9 cellular contexts compared by ENCODE assay signal in the genomic region with DNA sequence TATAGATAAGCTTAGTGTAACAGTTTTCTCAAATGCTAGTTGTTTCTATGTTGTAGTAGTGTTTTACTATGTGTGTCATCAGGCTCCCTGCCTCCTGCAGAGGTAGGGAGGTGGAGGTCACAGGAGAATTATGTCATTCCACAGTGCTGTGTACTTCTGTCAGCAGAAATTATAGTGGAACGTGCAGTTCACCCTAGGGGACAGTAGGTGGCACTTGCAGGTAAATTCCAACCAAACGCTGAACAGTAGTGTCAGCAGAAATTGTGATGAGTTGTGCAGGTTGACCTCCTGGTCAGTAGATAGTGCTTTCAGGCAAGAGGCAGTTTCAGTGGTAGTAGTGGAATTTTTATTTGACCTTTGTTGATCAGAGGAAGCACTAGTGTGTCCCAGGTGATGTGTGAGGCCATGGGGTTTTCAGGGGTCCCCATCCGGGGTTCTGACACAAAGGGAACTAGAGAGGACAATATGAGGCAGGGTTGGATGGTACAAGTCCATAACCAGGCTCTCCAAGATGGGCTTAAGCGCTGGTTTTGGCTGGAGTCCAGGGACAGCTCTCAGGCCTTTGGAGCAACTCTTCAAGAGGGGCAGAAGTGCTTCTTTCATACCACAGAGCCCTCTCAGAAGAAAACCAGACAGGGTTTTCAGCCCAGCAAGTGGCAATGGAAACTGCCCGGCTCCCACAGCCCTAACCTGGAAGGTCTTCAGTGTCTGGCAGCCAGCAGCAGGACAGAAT.
DNase-seq lines count a peak whose midpoint lies in the region; ATAC-seq and TF ChIP-seq lines count a peak whose summit lies in the region.
"Had no signal": no experiment of that assay in that cellular context is flagged by ENCODE, and none has a peak within 500 bp of the region (broad histone marks: within the 10 kb centered on the region; RNA-seq: fewer than 3 reads in every experiment).

No MANE protein-coding gene starts in this region.

- H3K4me3 ChIP-seq in HEK293 (ENCODE audit: low read depth, low read length) = no peak overlapping the region
- no peak overlapping the region for H3K4me3 ChIP-seq in Karpas-422 (ENCODE audit: low read length)

- H3K9me2 ChIP-seq in Karpas-422 (replicated peaks; ENCODE audit: insufficient read depth, low read length) = no peaks in the 10 kb centered on the region

- H3K9me3 Mint-ChIP-seq in endothelial cell (ENCODE audit: unreplicated experiment) = peaks cover 18% of the 10 kb centered on the region
- no peaks in the 10 kb centered on the region for H3K9me3 Mint-ChIP-seq in naive B cell
- peaks cover 5 to 45% (median 13%) of the 10 kb centered on the region in 6 donors for H3K9me3 Mint-ChIP-seq in immature natural killer cell
- H3K9me3 Mint-ChIP-seq: dendritic cell treated with granulocyte-macrophage colony-stimulating factor and Interleukin-4, amounts not matched to agents 40 ng/mL and 50 ng/mL, for 4 days had no signal

- no peak overlapping the region for H3K9ac ChIP-seq in Karpas-422 (ENCODE audit: low read length)

- H3K36me3 ChIP-seq in HEK293 (ENCODE audit: control insufficient read depth in 2 of 2, insufficient read depth in 1 of 2, low read length in 2 of 2) (no peaks in the 10 kb centered on the region), Karpas-422 (ENCODE audit: insufficient read depth, low read length) (no peaks in the 10 kb centered on the region)

- H3K4me3 Mint-ChIP-seq in endothelial cell (ENCODE audit: unreplicated experiment) = no peak overlapping the region
- no peak overlapping the region for H3K4me3 Mint-ChIP-seq in naive B cell
- H3K4me3 Mint-ChIP-seq in immature natural killer cell = no peak overlapping the region
- H3K4me3 Mint-ChIP-seq: dendritic cell treated with granulocyte-macrophage colony-stimulating factor and Interleukin-4, amounts not matched to agents 40 ng/mL and 50 ng/mL, for 4 days had no signal

- TF ChIP-seq CTCF in GM12874 (IDR thresholded peaks at IDR 0.05; ENCODE audit: insufficient read depth, low read depth, low read length) = peak; percentile 67
- TF ChIP-seq CTCF in HEK293 (tag by site-specific recombination; IDR thresholded peaks at IDR 0.05) = no peak; the same call in 1 of the 2 replicates
- peak; percentile 68 for TF ChIP-seq CTCF in RWPE1 (conservative IDR thresholded peaks at IDR 0.05; ENCODE audit: low read depth)
- peak; percentile 50 for TF ChIP-seq CTCF in endothelial cell (IDR thresholded peaks at IDR 0.05; ENCODE audit: unreplicated experiment)

- H4K20me1 ChIP-seq in Karpas-422 (ENCODE audit: insufficient read depth, low read depth, low read length) = no peaks in the 10 kb centered on the region

- H3K27me3 ChIP-seq in Karpas-422 (ENCODE audit: low read length) = no peaks in the 10 kb centered on the region

- H3K27ac Mint-ChIP-seq in endothelial cell (ENCODE audit: unreplicated experiment) (no peak overlapping the region), naive B cell (no peak overlapping the region), immature natural killer cell (no peak overlapping the region)
- H3K27ac Mint-ChIP-seq: dendritic cell treated with granulocyte-macrophage colony-stimulating factor and Interleukin-4, amounts not matched to agents 40 ng/mL and 50 ng/mL, for 4 days had no signal

- peak in 1 of 2 donors; percentile 43 for ATAC-seq in naive B cell (ENCODE audit: low read depth in 2 of 2)

- H3K4me1 ChIP-seq in HEK293 (ENCODE audit: control insufficient read depth, insufficient read depth, low read length) = no peaks in the 10 kb centered on the region
- H3K4me1 ChIP-seq in Karpas-422 (ENCODE audit: low read length) = no peaks in the 10 kb centered on the region

- H3K27ac ChIP-seq in HEK293 (ENCODE audit: extremely low read depth, low read depth, low read length) (no peak overlapping the region), Karpas-422 (ENCODE audit: low read length) (no peak overlapping the region), RWPE1 (no peak overlapping the region)

- H3K79me2 ChIP-seq in Karpas-422 (ENCODE audit: low read length) = no peaks in the 10 kb centered on the region

- H3K4me2 ChIP-seq in Karpas-422 (ENCODE audit: low read depth, low read length, poor library complexity, severe bottlenecking) = no peak overlapping the region

- H3K9me3 ChIP-seq in HEK293 (ENCODE audit: control insufficient read depth, insufficient read depth, low read depth, low read length) = no peaks in the 10 kb centered on the region
- peaks cover 2% of the 10 kb centered on the region; the same call in 1 of the 2 replicates for H3K9me3 ChIP-seq in Karpas-422 (ENCODE audit: low read length)

- H2AFZ ChIP-seq in Karpas-422 (ENCODE audit: low read length) = no peak overlapping the region

- H3K27me3 Mint-ChIP-seq in endothelial cell (ENCODE audit: unreplicated experiment) = no peaks in the 10 kb centered on the region
- H3K27me3 Mint-ChIP-seq in naive B cell = no peaks in the 10 kb centered on the region
- no peaks in the 10 kb centered on the region for H3K27me3 Mint-ChIP-seq in immature natural killer cell (ENCODE audit: low read depth in 3 of 3)
- H3K27me3 Mint-ChIP-seq: dendritic cell treated with granulocyte-macrophage colony-stimulating factor and Interleukin-4, amounts not matched to agents 40 ng/mL and 50 ng/mL, for 4 days had no signal

- H3K36me3 Mint-ChIP-seq in endothelial cell (ENCODE audit: low read depth, unreplicated experiment) = peaks cover 6% of the 10 kb centered on the region
- H3K36me3 Mint-ChIP-seq in naive B cell = no peaks in the 10 kb centered on the region
- H3K36me3 Mint-ChIP-seq in immature natural killer cell = no peaks in the 10 kb centered on the region

- H3K4me1 Mint-ChIP-seq in endothelial cell (ENCODE audit: unreplicated experiment) (no peaks in the 10 kb centered on the region), naive B cell (no peaks in the 10 kb centered on the region), immature natural killer cell (no peaks in the 10 kb centered on the region)

- POLR2A ChIA-PET in HEK293 (lab: Yijun Ruan, JAX) (no interaction called here), RWPE1 (lab: Yijun Ruan, JAX; ENCODE audit: low non-redundant PET) (no interaction called here)

- peak; percentile 69 for DNase-seq in A172 (ENCODE audit: low spot score)
- DNase-seq in Karpas-422 = peak; percentile 71
- DNase-seq in RWPE1 (ENCODE audit: low spot score) = peak; percentile 65
- DNase-seq in endothelial cell (ENCODE audit: low spot score) = no peak
- peak; percentile 9 for DNase-seq in naive B cell
- no peak for DNase-seq in immature natural killer cell

- CTCF ChIA-PET in HEK293 (lab: Yijun Ruan, JAX) (interaction anchor here (0.6 to 2.8 kb wide), 6 partner anchors 10 to 988 kb away, joined by 3 to 7 read pairs (median 4); no protein-coding TSS in a partner anchor), RWPE1 (lab: Yijun Ruan, JAX) (interaction anchor here (0.5 to 1.2 kb wide), 5 partner anchors 12 to 1025 kb away, joined by 3 to 5 read pairs (median 3); no protein-coding TSS in a partner anchor)

TF ChIP-seq in HEK293, 187 proteins besides CTCF, POLR2A, EP300 and RAD21:
- TF ChIP-seq ZNF660 (tag by site-specific recombination; IDR thresholded peaks at IDR 0.05) = 0 out of 2 replicates have a peak, but pooled peaks have one; percentile 43
- peak; percentile 33; the same call in 1 of the 2 replicates for TF ChIP-seq GLIS1 (tag by site-specific recombination; IDR thresholded peaks at IDR 0.05)
- peak; percentile 51 for TF ChIP-seq ZNF654 (tag by site-specific recombination; IDR thresholded peaks at IDR 0.05; ENCODE audit: low read depth)
- TF ChIP-seq ZNF202 (tag by site-specific recombination; IDR thresholded peaks at IDR 0.05; ENCODE audit: borderline replicate concordance) = no peak

Comparison
In these comparisons a context has a peak if more than half of its experiments do, and no peak if none do; other contexts are left out.
1. DNase-seq: peak in A172 (single experiment), Karpas-422 (single experiment), RWPE1 (single experiment) and naive B cell (single experiment); none in endothelial cell (single experiment) and immature natural killer cell (0 of 3).